In the genomic region with DNA sequence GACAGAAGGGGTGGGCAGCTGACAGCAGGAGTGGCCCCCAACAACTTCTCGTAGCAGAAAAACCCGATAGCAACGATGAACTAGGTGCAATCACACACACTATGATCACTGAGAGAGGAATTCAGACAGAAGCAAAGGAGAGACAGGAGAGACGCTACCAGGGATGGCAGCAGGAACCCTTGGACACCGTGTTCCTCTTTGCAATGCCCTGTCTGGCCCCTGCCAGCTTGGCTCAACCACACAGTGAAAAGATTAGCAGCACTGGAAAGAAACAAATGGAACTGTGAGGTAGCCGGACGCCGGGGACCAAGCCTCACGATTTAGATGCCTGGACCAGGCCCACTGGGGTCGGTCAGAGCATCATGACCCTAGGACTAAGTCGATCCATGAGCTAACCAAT, we compare ENCODE assay signal across 1 cellular context.
TF ChIP-seq lines count a peak whose summit lies in the region.

No MANE protein-coding gene starts in this region.

TF ChIP-seq in WTC11, 78 proteins besides CTCF, POLR2A, EP300 and RAD21:
- TF ChIP-seq PRDM15 (CRISPR knock-in tag; IDR thresholded peaks at IDR 0.05) (no peak), NFATC4 (CRISPR knock-in tag; IDR thresholded peaks at IDR 0.05) (no peak), ZNF317 (CRISPR knock-in tag; IDR thresholded peaks at IDR 0.05; ENCODE audit: borderline replicate concordance, low read depth) (no peak), EMX1 (CRISPR knock-in tag; IDR thresholded peaks at IDR 0.05) (no peak), GTF2I (CRISPR knock-in tag; conservative IDR thresholded peaks at IDR 0.05) (no peak), ESRRA (CRISPR knock-in tag; IDR thresholded peaks at IDR 0.05; ENCODE audit: borderline replicate concordance) (no peak), SMAD4 (CRISPR knock-in tag; IDR thresholded peaks at IDR 0.05) (no peak), TEAD4 (CRISPR knock-in tag; IDR thresholded peaks at IDR 0.05) (no peak), ZNF138 (CRISPR knock-in tag; conservative IDR thresholded peaks at IDR 0.05) (no peak), SMAD3 (CRISPR knock-in tag; IDR thresholded peaks at IDR 0.05; ENCODE audit: borderline replicate concordance) (no peak), KAT7 (CRISPR knock-in tag; IDR thresholded peaks at IDR 0.05; ENCODE audit: borderline replicate concordance) (no peak)
TF ChIP-seq in WTC11: peak in this region for 0.
